ENCODE assay signal across 25 cellular contexts in genomic region chr9:76891279-76891678, GRCh38.
"Had no signal": no experiment of that assay in that cellular context is flagged by ENCODE, and none has a peak within 500 bp of the region (broad histone marks: within the 10 kb centered on the region; RNA-seq: fewer than 3 reads in every experiment).

No MANE protein-coding gene starts in this region.

- ATAC-seq: activated CD8-positive, alpha-beta T cell treated with anti-CD3 and anti-CD28 coated beads, Interleukin-2, amount 10 ng/mL, durations not matched to agents 7 days and 5 days; left ventricle myocardium superior; pancreas; psoas muscle; right cardiac atrium; stimulated activated memory B cell treated with anti-CD40 and anti-IgM and Interleukin-4, amounts not matched to agents 10 μg/mL and 1 μg/mL and 100 μg/mL, for 72 hours; T-helper 17 cell had no signal

- H3K27ac Mint-ChIP-seq: activated CD4-positive, alpha-beta T cell treated with anti-CD3 and anti-CD28 coated beads, Interleukin-2, amount 10 ng/mL, durations not matched to agents 7 days and 5 days; activated CD8-positive, alpha-beta T cell treated with anti-CD3 and anti-CD28 coated beads, Interleukin-2, amount 10 ng/mL, durations not matched to agents 7 days and 5 days; activated naive CD4-positive, alpha-beta T cell treated with anti-CD3 and anti-CD28 coated beads, Interleukin-2, amount 50 U/mL, for 24 hours; activated T-helper 1 cell treated with anti-CD3 and anti-CD28 coated beads, Interleukin-12 subunit alpha, Interleukin-12 subunit beta, Interleukin-2, Interleukin-4 antibody, amounts not matched to agents 30 ng/mL and 10 ng/mL and 1 ng/mL, durations not matched to agents 14 hours and 24 hours and 36 hours; memory B cell; nephron; stimulated activated memory B cell treated with anti-CD40 and anti-IgM and Interleukin-4, amounts not matched to agents 10 μg/mL and 1 μg/mL and 100 μg/mL, for 72 hours; T-helper 17 cell had no signal

- H3K4me1 Mint-ChIP-seq: activated CD4-positive, alpha-beta T cell treated with anti-CD3 and anti-CD28 coated beads, Interleukin-2, amount 10 ng/mL, durations not matched to agents 7 days and 5 days; activated naive CD4-positive, alpha-beta T cell treated with anti-CD3 and anti-CD28 coated beads, Interleukin-2, amount 50 U/mL, for 24 hours; central memory CD8-positive, alpha-beta T cell had no signal

- H3K9me3 ChIP-seq: colonic mucosa, pancreas, psoas muscle, stomach, thyroid gland had no signal

- H3K36me3 Mint-ChIP-seq: activated naive CD4-positive, alpha-beta T cell treated with anti-CD3 and anti-CD28 coated beads, Interleukin-2, amount 50 U/mL, for 24 hours; memory B cell; stimulated activated memory B cell treated with anti-CD40 and anti-IgM and Interleukin-4, amounts not matched to agents 10 μg/mL and 1 μg/mL and 100 μg/mL, for 72 hours had no signal

- H3K9me3 Mint-ChIP-seq: activated CD4-positive, alpha-beta T cell treated with anti-CD3 and anti-CD28 coated beads, Interleukin-2, amount 10 ng/mL, durations not matched to agents 7 days and 5 days; activated naive CD4-positive, alpha-beta T cell treated with anti-CD3 and anti-CD28 coated beads, Interleukin-2, amount 50 U/mL, for 24 hours; activated T-helper 1 cell treated with anti-CD3 and anti-CD28 coated beads, Interleukin-12 subunit alpha, Interleukin-12 subunit beta, Interleukin-2, Interleukin-4 antibody, amounts not matched to agents 30 ng/mL and 10 ng/mL and 1 ng/mL, durations not matched to agents 14 hours and 24 hours and 36 hours; central memory CD8-positive, alpha-beta T cell; memory B cell; nephron; stimulated activated memory B cell treated with anti-CD40 and anti-IgM and Interleukin-4, amounts not matched to agents 10 μg/mL and 1 μg/mL and 100 μg/mL, for 72 hours had no signal

- H3K36me3 ChIP-seq: brain microvascular endothelial cell, colonic mucosa, pancreas, stomach, thyroid gland had no signal

- H3K4me3 ChIP-seq: colonic mucosa, pancreas, psoas muscle, SK-N-MC, stomach, thyroid gland had no signal

- DNase-seq: activated CD4-positive, alpha-beta T cell treated with anti-CD3 and anti-CD28 coated beads, Interleukin-2, amount 10 ng/mL, durations not matched to agents 7 days and 5 days; activated CD4-positive, CD25-positive, alpha-beta regulatory T cell treated with anti-CD3 and anti-CD28 coated beads, Interleukin-2, amount 50 U/mL, for 72 hours; activated CD8-positive, alpha-beta T cell treated with anti-CD3 and anti-CD28 coated beads, Interleukin-2, amount 10 ng/mL, durations not matched to agents 7 days and 5 days; activated gamma-delta T cell treated with Interleukin-2 at 50 U/mL for 16 hours; aorta; brain microvascular endothelial cell; colonic mucosa; kidney glomerular epithelial cell; left ventricle myocardium superior; pancreas; psoas muscle; right cardiac atrium; small intestine; stimulated activated CD4-positive, alpha-beta T cell treated with anti-CD3 and anti-CD28 coated beads, Interleukin-2, amount 100 ng/mL, for 24 hours; stomach; SW 1271; T-helper 17 cell; thyroid gland had no signal

- H3K27me3 Mint-ChIP-seq: activated CD4-positive, alpha-beta T cell treated with anti-CD3 and anti-CD28 coated beads, Interleukin-2, amount 10 ng/mL, durations not matched to agents 7 days and 5 days; T-helper 17 cell had no signal

- H3K27me3 ChIP-seq: brain microvascular endothelial cell, colonic mucosa, pancreas, stomach, thyroid gland had no signal

- H3K4me3 Mint-ChIP-seq: activated CD4-positive, alpha-beta T cell treated with anti-CD3 and anti-CD28 coated beads, Interleukin-2, amount 10 ng/mL, durations not matched to agents 7 days and 5 days; activated CD8-positive, alpha-beta T cell treated with anti-CD3 and anti-CD28 coated beads, Interleukin-2, amount 10 ng/mL, durations not matched to agents 7 days and 5 days; activated naive CD4-positive, alpha-beta T cell treated with anti-CD3 and anti-CD28 coated beads, Interleukin-2, amount 50 U/mL, for 24 hours; activated T-helper 1 cell treated with anti-CD3 and anti-CD28 coated beads, Interleukin-12 subunit alpha, Interleukin-12 subunit beta, Interleukin-2, Interleukin-4 antibody, amounts not matched to agents 30 ng/mL and 10 ng/mL and 1 ng/mL, durations not matched to agents 14 hours and 24 hours and 36 hours; central memory CD8-positive, alpha-beta T cell; memory B cell; nephron; stimulated activated memory B cell treated with anti-CD40 and anti-IgM and Interleukin-4, amounts not matched to agents 10 μg/mL and 1 μg/mL and 100 μg/mL, for 72 hours; T-helper 17 cell had no signal

- H3K27ac ChIP-seq: brain microvascular endothelial cell, colonic mucosa, pancreas, psoas muscle, SK-N-MC, thyroid gland had no signal

- H3K4me1 ChIP-seq: colonic mucosa, pancreas, psoas muscle, thyroid gland had no signal
